7 cellular contexts compared by ENCODE assay signal in genomic region chr17:63911657-63912100, GRCh38. TPM values are rescaled to one million over a fixed set of nuclear protein-coding genes. Genes with fewer than 3 reads are reported as not detected.
DNase-seq lines count a peak whose midpoint lies in the region; ATAC-seq lines count a peak whose summit lies in the region.
"Had no signal": no experiment of that assay in that cellular context is flagged by ENCODE, and none has a peak within 500 bp of the region (broad histone marks: within the 10 kb centered on the region; RNA-seq: fewer than 3 reads in every experiment).

No MANE protein-coding gene starts in this region.

- CTCF ChIA-PET in activated CD4-positive, alpha-beta memory T cell treated with anti-CD3 and anti-CD28 coated beads, Interleukin-2, amount 10 ng/mL, durations not matched to agents 7 days and 5 days (lab: Charles Lee), result interaction anchor here (0.6 to 3.9 kb wide), 22 partner anchors 9 to 379 kb away, joined by 3 to 34 read pairs (median 6); partner anchors contain the start of gene ICAM2

- no peak overlapping the region for H3K4me3 Mint-ChIP-seq in activated CD4-positive, alpha-beta memory T cell treated with anti-CD3 and anti-CD28 coated beads, Interleukin-2, amount 10 ng/mL, durations not matched to agents 7 days and 5 days

- H3K27ac Mint-ChIP-seq in activated CD4-positive, alpha-beta memory T cell treated with anti-CD3 and anti-CD28 coated beads, Interleukin-2, amount 10 ng/mL, durations not matched to agents 7 days and 5 days, result no peak overlapping the region

- peaks cover 27% of the 10 kb centered on the region for H3K27me3 Mint-ChIP-seq in activated CD4-positive, alpha-beta memory T cell treated with anti-CD3 and anti-CD28 coated beads, Interleukin-2, amount 10 ng/mL, durations not matched to agents 7 days and 5 days

- DNase-seq in NCI-H524 (lab: John Stamatoyannopoulos, UW) (peak; percentile 10 to 44), NCI-H524 treated with DMSO at 0.1 percent for 48 hours (lab: John Stamatoyannopoulos, UW) (no peak), cardiac septum (ENCODE audit: low spot score) (peak; percentile 41)
- peak; percentile 69 for DNase-seq in activated CD4-positive, alpha-beta memory T cell treated with anti-CD3 and anti-CD28 coated beads, Interleukin-2, amount 10 ng/mL, durations not matched to agents 7 days and 5 days
- DNase-seq in stimulated activated CD8-positive, alpha-beta memory T cell treated with anti-CD3 and anti-CD28 coated beads, Interleukin-2, amount 100 ng/mL, for 1 hour (ENCODE audit: low read depth in 2 of 2), result peak; percentile 36 to 51

- H3K4me1 Mint-ChIP-seq in activated CD4-positive, alpha-beta memory T cell treated with anti-CD3 and anti-CD28 coated beads, Interleukin-2, amount 10 ng/mL, durations not matched to agents 7 days and 5 days, result no peaks in the 10 kb centered on the region

- intact Hi-C loops in cardiac septum (cut with DNase I), result no loop called here

- no peaks in the 10 kb centered on the region for H3K36me3 Mint-ChIP-seq in activated CD4-positive, alpha-beta memory T cell treated with anti-CD3 and anti-CD28 coated beads, Interleukin-2, amount 10 ng/mL, durations not matched to agents 7 days and 5 days (ENCODE audit: low read depth)

- POLR2A ChIA-PET in activated CD4-positive, alpha-beta memory T cell treated with anti-CD3 and anti-CD28 coated beads, Interleukin-2, amount 10 ng/mL, durations not matched to agents 7 days and 5 days (lab: Charles Lee), result interaction anchor here (2.7 kb wide), 1 partner anchor 234 kb away, joined by 8 read pairs; no protein-coding TSS in a partner anchor

- no peaks in the 10 kb centered on the region for H3K9me3 Mint-ChIP-seq in activated CD4-positive, alpha-beta memory T cell treated with anti-CD3 and anti-CD28 coated beads, Interleukin-2, amount 10 ng/mL, durations not matched to agents 7 days and 5 days

- ATAC-seq in GM19452 (IDR thresholded peaks at IDR 0.05; ENCODE audit: unreplicated experiment), result no peak

RNA-seq across cellular contexts. Expression of gene CSHL1, which starts 0.6 kb away (rescaled TPM):
- total RNA-seq in activated CD4-positive, alpha-beta memory T cell treated with anti-CD3 and anti-CD28 coated beads, Interleukin-2, amount 10 ng/mL, durations not matched to agents 7 days and 5 days, result not detected
- not detected for total RNA-seq in cardiac septum
- total RNA-seq: mononuclear cell had no signal

RNA-seq across cellular contexts. Expression of gene GH1, which starts 7.0 kb away (rescaled TPM):
- not detected for total RNA-seq in activated CD4-positive, alpha-beta memory T cell treated with anti-CD3 and anti-CD28 coated beads, Interleukin-2, amount 10 ng/mL, durations not matched to agents 7 days and 5 days
- total RNA-seq in cardiac septum, result not detected
- total RNA-seq: mononuclear cell had no signal

RNA-seq across cellular contexts. Expression of gene CSH1, which starts 15.3 kb away (rescaled TPM):
- total RNA-seq in activated CD4-positive, alpha-beta memory T cell treated with anti-CD3 and anti-CD28 coated beads, Interleukin-2, amount 10 ng/mL, durations not matched to agents 7 days and 5 days, result not detected
- not detected for total RNA-seq in cardiac septum
- total RNA-seq: mononuclear cell had no signal

RNA-seq across cellular contexts. Expression of gene CD79B, which starts 20.5 kb away (rescaled TPM):
- 10 to 100 TPM; 48.6 to 50.2 TPM for total RNA-seq in activated CD4-positive, alpha-beta memory T cell treated with anti-CD3 and anti-CD28 coated beads, Interleukin-2, amount 10 ng/mL, durations not matched to agents 7 days and 5 days
- total RNA-seq in cardiac septum, result 2.7 TPM

RNA-seq across cellular contexts. Expression of gene GH2, which starts 29.9 kb away (rescaled TPM):
- not detected for total RNA-seq in activated CD4-positive, alpha-beta memory T cell treated with anti-CD3 and anti-CD28 coated beads, Interleukin-2, amount 10 ng/mL, durations not matched to agents 7 days and 5 days
- not detected for total RNA-seq in cardiac septum
- total RNA-seq: mononuclear cell had no signal
